In genomic region chr7:21260939-21261338, GRCh38 we compare ENCODE assay signal across 14 cellular contexts.
DNase-seq lines count a peak whose midpoint lies in the region; ATAC-seq and TF ChIP-seq lines count a peak whose summit lies in the region.
"Had no signal": no experiment of that assay in that cellular context is flagged by ENCODE, and none has a peak within 500 bp of the region (broad histone marks: within the 10 kb centered on the region; RNA-seq: fewer than 3 reads in every experiment).

No MANE protein-coding gene starts in this region.

- no peak overlapping the region for H3K27ac Mint-ChIP-seq in CD4-positive, alpha-beta T cell
- H3K27ac Mint-ChIP-seq: HFFc6 had no signal

- H3K27ac ChIP-seq in BLaER1 treated with 17β-estradiol and CSF1 and Interleukin-3, amounts not matched to agents 10 nM and 100 nM = peak overlapping the region in 2 of 11 experiments; percentile 46 to 57; a peak in 3 of 22 replicates
- H3K27ac ChIP-seq in iPS-20b (ENCODE audit: low read length) (no peak overlapping the region), neural cell (ENCODE audit: low read length) (no peak overlapping the region), right atrium auricular region (no peak overlapping the region)
- H3K27ac ChIP-seq in CD4-positive, alpha-beta T cell (ENCODE audit: low read depth, low read length) = no peak overlapping the region

- H2AFZ ChIP-seq in neural cell (ENCODE audit: low read depth, low read length) = no peak overlapping the region

- peaks cover 7% of the 10 kb centered on the region for H3K27me3 Mint-ChIP-seq in CD4-positive, alpha-beta T cell

- H3K4me3 ChIP-seq in BLaER1 treated with 17β-estradiol and CSF1 and Interleukin-3, amounts not matched to agents 10 nM and 100 nM = no peak overlapping the region
- H3K4me3 ChIP-seq in iPS-20b (ENCODE audit: low read length) = peak overlapping the region; percentile 34; the same call in 1 of the 2 replicates
- H3K4me3 ChIP-seq in neural cell (ENCODE audit: low read length) = no peak overlapping the region
- no peak overlapping the region for H3K4me3 ChIP-seq in right atrium auricular region
- H3K4me3 ChIP-seq: HAP-1 had no signal

- H3K27me3 ChIP-seq in BLaER1 treated with 17β-estradiol and CSF1 and Interleukin-3, amounts not matched to agents 10 nM and 100 nM = no peaks in the 10 kb centered on the region
- H3K27me3 ChIP-seq in iPS-20b (ENCODE audit: insufficient read depth, low read length) (no peaks in the 10 kb centered on the region), neural cell (ENCODE audit: insufficient read depth, low read depth, low read length) (no peaks in the 10 kb centered on the region), right atrium auricular region (no peaks in the 10 kb centered on the region)
- H3K27me3 ChIP-seq in CD4-positive, alpha-beta T cell (ENCODE audit: control insufficient read depth, insufficient read depth, low read length) = peaks cover under 1% of the 10 kb centered on the region

- peak overlapping the region in 8 of 11 experiments; percentile 48 to 82 (median 60); a peak in 11 of 22 replicates for H3K4me2 ChIP-seq in BLaER1 treated with 17β-estradiol and CSF1 and Interleukin-3, amounts not matched to agents 10 nM and 100 nM
- no peak overlapping the region for H3K4me2 ChIP-seq in neural cell (ENCODE audit: low read length)

- intact Hi-C loops in CD4-positive, alpha-beta T cell (cut with DNase I, micrococcal nuclease) = loop anchor here (2.0 to 10.0 kb wide), 4 partner anchors 166 to 594 kb away; partner anchors contain the start of gene SP4 (in 1 of the 2)

- peaks cover 5 to 28% (median 21%) of the 10 kb centered on the region in 10 experiments; a peak in 19 of 20 replicates for H3K4me1 ChIP-seq in BLaER1 treated with 17β-estradiol and CSF1 and Interleukin-3, amounts not matched to agents 10 nM and 100 nM
- H3K4me1 ChIP-seq in iPS-20b (ENCODE audit: insufficient read depth, low read length) (peaks cover 13% of the 10 kb centered on the region; the same call in 1 of the 2 replicates), right atrium auricular region (no peaks in the 10 kb centered on the region)
- H3K4me1 ChIP-seq: Caco-2 had no signal

- no peaks in the 10 kb centered on the region for H3F3A ChIP-seq in neural cell (ENCODE audit: insufficient read depth, low read length, poor library complexity, severe bottlenecking)

- peak; percentile 15 for TF ChIP-seq RAD21 in neural cell (conservative IDR thresholded peaks at IDR 0.05)

- CTCF ChIA-PET in HEK293T (lab: Yijun Ruan, JAX) = interaction anchor here (0.6 to 1.5 kb wide), 4 partner anchors 10 to 482 kb away, joined by 3 to 5 read pairs (median 4); no protein-coding TSS in a partner anchor
- CTCF ChIA-PET in CD4-positive, alpha-beta T cell (lab: Charles Lee) = interaction anchor here (2.0 kb wide), 1 partner anchor 7 kb away, joined by 6 read pairs; no protein-coding TSS in a partner anchor

- H3K9ac ChIP-seq in BLaER1 treated with 17β-estradiol and CSF1 and Interleukin-3, amounts not matched to agents 10 nM and 100 nM = no peak overlapping the region
- H3K9ac ChIP-seq in iPS-20b (ENCODE audit: low read depth, low read length) = no peak overlapping the region
- no peak overlapping the region for H3K9ac ChIP-seq in neural cell (ENCODE audit: low read length)

- H3K36me3 ChIP-seq in BLaER1 treated with 17β-estradiol and CSF1 and Interleukin-3, amounts not matched to agents 10 nM and 100 nM = no peaks in the 10 kb centered on the region
- no peaks in the 10 kb centered on the region for H3K36me3 ChIP-seq in iPS-20b (ENCODE audit: insufficient read depth, low read depth, low read length)
- H3K36me3 ChIP-seq in neural cell (ENCODE audit: insufficient read depth, low read length) = no peaks in the 10 kb centered on the region
- no peaks in the 10 kb centered on the region for H3K36me3 ChIP-seq in right atrium auricular region
- H3K36me3 ChIP-seq: HAP-1 had no signal

- H3K36me3 Mint-ChIP-seq in CD4-positive, alpha-beta T cell (ENCODE audit: low read depth) = no peaks in the 10 kb centered on the region
- H3K36me3 Mint-ChIP-seq: CD4-positive, CD25-positive, alpha-beta regulatory T cell had no signal

- DNase-seq in HEK293T (ENCODE audit: extremely low spot score) = peak; percentile 43
- DNase-seq in CD4-positive, alpha-beta T cell = no peak
- DNase-seq in right atrium auricular region (ENCODE audit: low spot score) = no peak
- no peak for DNase-seq in NOMO-1 (lab: John Stamatoyannopoulos, UW; ENCODE audit: unreplicated experiment in 2 of 2)
- DNase-seq: 8988T; Caco-2; CD4-positive, CD25-positive, alpha-beta regulatory T cell; GF-D8; HFFc6 had no signal

- no peaks in the 10 kb centered on the region for H3K9me3 ChIP-seq in BLaER1 treated with 17β-estradiol and CSF1 and Interleukin-3, amounts not matched to agents 10 nM and 100 nM (replicated peaks in 1 of 11)
- no peaks in the 10 kb centered on the region for H3K9me3 ChIP-seq in iPS-20b (ENCODE audit: insufficient read depth, low read depth, low read length)
- H3K9me3 ChIP-seq in neural cell (ENCODE audit: low read length) = no peaks in the 10 kb centered on the region
- H3K9me3 ChIP-seq in CD4-positive, alpha-beta T cell (ENCODE audit: control insufficient read depth, low read length) = no peaks in the 10 kb centered on the region
- no peaks in the 10 kb centered on the region for H3K9me3 ChIP-seq in right atrium auricular region
- H3K9me3 ChIP-seq: Caco-2, HAP-1 had no signal

- peak; percentile 91 for TF ChIP-seq EP300 in neural cell (conservative IDR thresholded peaks at IDR 0.05; ENCODE audit: poor library complexity, severe bottlenecking)

- no peak for ATAC-seq in HG02870 (IDR thresholded peaks at IDR 0.05; ENCODE audit: unreplicated experiment)
- ATAC-seq in CD4-positive, alpha-beta T cell (ENCODE audit: poor library complexity) = no peak

- no peaks in the 10 kb centered on the region for H3K79me2 ChIP-seq in neural cell (replicated peaks; ENCODE audit: insufficient read depth, low read length)

- POLR2A ChIA-PET in HEK293T (lab: Yijun Ruan, JAX) = no interaction called here
- POLR2A ChIA-PET in CD4-positive, alpha-beta T cell (lab: Charles Lee) = interaction anchor here (1.5 kb wide), 1 partner anchor 167 kb away, joined by 5 read pairs; the partner anchor contains the start of gene SP4

- peaks cover 9% of the 10 kb centered on the region for H3K4me1 Mint-ChIP-seq in CD4-positive, alpha-beta T cell (ENCODE audit: low read depth)

- no peaks in the 10 kb centered on the region for H3K9me3 Mint-ChIP-seq in CD4-positive, alpha-beta T cell
- H3K9me3 Mint-ChIP-seq: CD4-positive, CD25-positive, alpha-beta regulatory T cell; HFFc6 had no signal

- H4K20me1 ChIP-seq in BLaER1 treated with 17β-estradiol and CSF1 and Interleukin-3, amounts not matched to agents 10 nM and 100 nM = no peaks in the 10 kb centered on the region
- no peaks in the 10 kb centered on the region for H4K20me1 ChIP-seq in neural cell (ENCODE audit: insufficient read depth)

- no peak for TF ChIP-seq CTCF in neural cell (IDR thresholded peaks at IDR 0.05; ENCODE audit: poor library complexity, severe bottlenecking)
- no peak for TF ChIP-seq CTCF in CD4-positive, alpha-beta T cell (IDR thresholded peaks at IDR 0.05)
- no peak for TF ChIP-seq CTCF in right atrium auricular region (IDR thresholded peaks at IDR 0.05)

- H3K4me3 Mint-ChIP-seq in CD4-positive, alpha-beta T cell = no peak overlapping the region
- H3K4me3 Mint-ChIP-seq: CD4-positive, CD25-positive, alpha-beta regulatory T cell; HFFc6 had no signal

- no peaks in the 10 kb centered on the region for H3K9me2 ChIP-seq in neural cell (ENCODE audit: insufficient read depth, low read length)

TF ChIP-seq in HEK293T, 16 proteins besides CTCF, POLR2A, EP300 and RAD21:
- TF ChIP-seq CTBP1 (IDR thresholded peaks at IDR 0.05; ENCODE audit: borderline replicate concordance) (peak; percentile 71; the same call in 1 of the 2 replicates), FOXK2 (IDR thresholded peaks at IDR 0.05) (no peak), TARDBP (IDR thresholded peaks at IDR 0.05) (no peak), L3MBTL2 (conservative IDR thresholded peaks at IDR 0.05) (no peak), PKNOX1 (IDR thresholded peaks at IDR 0.05) (peak; percentile 95), ZNF384 (IDR thresholded peaks at IDR 0.05) (peak; percentile 93)

TF ChIP-seq in neural cell, 6 proteins besides CTCF, POLR2A, EP300 and RAD21:
- TF ChIP-seq REST (IDR thresholded peaks at IDR 0.05; ENCODE audit: borderline replicate concordance) (peak; percentile 94), MXI1 (conservative IDR thresholded peaks at IDR 0.05; ENCODE audit: poor library complexity, severe bottlenecking) (no peak), TAF1 (IDR thresholded peaks at IDR 0.05; ENCODE audit: low read depth) (no peak), POLR2AphosphoS5 (IDR thresholded peaks at IDR 0.05) (peak; percentile 55)
